In genomic region chrX:153638436-153639176, GRCh38 we compare ENCODE assay signal across 15 cellular contexts. TPM values are rescaled to one million over a fixed set of nuclear protein-coding genes. Genes with fewer than 3 reads are reported as not detected.
"Had no signal": no experiment of that assay in that cellular context is flagged by ENCODE, and none has a peak within 500 bp of the region (broad histone marks: within the 10 kb centered on the region; RNA-seq: fewer than 3 reads in every experiment).

No MANE protein-coding gene starts in this region.

- H3K27me3 ChIP-seq: body of pancreas had no signal

- H3K36me3 ChIP-seq: tibial artery, uterus had no signal

- H3K9me3 ChIP-seq: body of pancreas, tibial artery, uterus had no signal

- H3K4me3 ChIP-seq: body of pancreas, smooth muscle cell, tibial artery, uterus had no signal

- ATAC-seq: activated naive CD4-positive, alpha-beta T cell treated with anti-CD3 and anti-CD28 coated beads, Interleukin-2, amount 50 U/mL, for 72 hours; body of pancreas; esophagus mucosa; right cardiac atrium had no signal

- H3K27ac ChIP-seq: body of pancreas, tibial artery, uterus had no signal

- DNase-seq: activated CD4-positive, alpha-beta T cell treated with anti-CD3 and anti-CD28 coated beads, Interleukin-2, amount 10 ng/mL, durations not matched to agents 7 days and 5 days; activated CD4-positive, CD25-positive, alpha-beta regulatory T cell; activated CD8-positive, alpha-beta memory T cell treated with anti-CD3 and anti-CD28 coated beads for 24 hours; amniotic stem cell; body of pancreas; glutamatergic neuron; T-helper 2 cell had no signal

- H3K4me1 ChIP-seq: uterus had no signal

RNA-seq across cellular contexts. Expression of gene DUSP9, which starts 8.4 kb away (rescaled TPM):
- total RNA-seq: activated CD4-positive, alpha-beta T cell treated with anti-CD3 and anti-CD28 coated beads, Interleukin-2, amount 10 ng/mL, durations not matched to agents 7 days and 5 days; body of pancreas; fibroblast of villous mesenchyme had no signal
- polyA plus RNA-seq: right cardiac atrium had no signal

RNA-seq across cellular contexts. Expression of gene PNCK, which starts 35.0 kb away (rescaled TPM):
- total RNA-seq: activated CD4-positive, alpha-beta T cell treated with anti-CD3 and anti-CD28 coated beads, Interleukin-2, amount 10 ng/mL, durations not matched to agents 7 days and 5 days; body of pancreas; dermis microvascular lymphatic vessel endothelial cell had no signal
